In the genomic region with DNA sequence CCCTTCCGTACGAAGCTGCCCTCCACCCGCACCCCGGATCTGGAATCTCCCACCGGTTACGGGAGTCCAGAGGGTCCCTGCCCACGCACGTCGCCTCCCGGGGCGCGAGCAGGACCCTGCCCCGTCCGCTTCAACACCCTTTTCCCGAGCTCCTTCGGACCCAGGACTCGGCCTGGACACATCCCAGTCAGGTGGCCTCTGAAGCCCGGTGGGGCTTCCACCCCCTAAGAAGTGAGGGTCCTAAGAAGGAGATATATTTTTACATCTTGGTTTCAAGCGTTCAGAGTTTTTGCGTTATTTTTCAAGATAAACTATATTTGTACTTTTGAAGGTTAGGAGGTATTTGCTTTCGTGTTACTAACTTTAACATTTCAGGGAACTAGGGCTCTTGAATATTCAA, we compare ENCODE assay signal across 1 cellular context.
TF ChIP-seq lines count a peak whose summit lies in the region.

No MANE protein-coding gene starts in this region.

TF ChIP-seq in HEK293, 187 proteins besides CTCF, POLR2A, EP300 and RAD21 (continued from another document):
- TF ChIP-seq, protein P1, sequence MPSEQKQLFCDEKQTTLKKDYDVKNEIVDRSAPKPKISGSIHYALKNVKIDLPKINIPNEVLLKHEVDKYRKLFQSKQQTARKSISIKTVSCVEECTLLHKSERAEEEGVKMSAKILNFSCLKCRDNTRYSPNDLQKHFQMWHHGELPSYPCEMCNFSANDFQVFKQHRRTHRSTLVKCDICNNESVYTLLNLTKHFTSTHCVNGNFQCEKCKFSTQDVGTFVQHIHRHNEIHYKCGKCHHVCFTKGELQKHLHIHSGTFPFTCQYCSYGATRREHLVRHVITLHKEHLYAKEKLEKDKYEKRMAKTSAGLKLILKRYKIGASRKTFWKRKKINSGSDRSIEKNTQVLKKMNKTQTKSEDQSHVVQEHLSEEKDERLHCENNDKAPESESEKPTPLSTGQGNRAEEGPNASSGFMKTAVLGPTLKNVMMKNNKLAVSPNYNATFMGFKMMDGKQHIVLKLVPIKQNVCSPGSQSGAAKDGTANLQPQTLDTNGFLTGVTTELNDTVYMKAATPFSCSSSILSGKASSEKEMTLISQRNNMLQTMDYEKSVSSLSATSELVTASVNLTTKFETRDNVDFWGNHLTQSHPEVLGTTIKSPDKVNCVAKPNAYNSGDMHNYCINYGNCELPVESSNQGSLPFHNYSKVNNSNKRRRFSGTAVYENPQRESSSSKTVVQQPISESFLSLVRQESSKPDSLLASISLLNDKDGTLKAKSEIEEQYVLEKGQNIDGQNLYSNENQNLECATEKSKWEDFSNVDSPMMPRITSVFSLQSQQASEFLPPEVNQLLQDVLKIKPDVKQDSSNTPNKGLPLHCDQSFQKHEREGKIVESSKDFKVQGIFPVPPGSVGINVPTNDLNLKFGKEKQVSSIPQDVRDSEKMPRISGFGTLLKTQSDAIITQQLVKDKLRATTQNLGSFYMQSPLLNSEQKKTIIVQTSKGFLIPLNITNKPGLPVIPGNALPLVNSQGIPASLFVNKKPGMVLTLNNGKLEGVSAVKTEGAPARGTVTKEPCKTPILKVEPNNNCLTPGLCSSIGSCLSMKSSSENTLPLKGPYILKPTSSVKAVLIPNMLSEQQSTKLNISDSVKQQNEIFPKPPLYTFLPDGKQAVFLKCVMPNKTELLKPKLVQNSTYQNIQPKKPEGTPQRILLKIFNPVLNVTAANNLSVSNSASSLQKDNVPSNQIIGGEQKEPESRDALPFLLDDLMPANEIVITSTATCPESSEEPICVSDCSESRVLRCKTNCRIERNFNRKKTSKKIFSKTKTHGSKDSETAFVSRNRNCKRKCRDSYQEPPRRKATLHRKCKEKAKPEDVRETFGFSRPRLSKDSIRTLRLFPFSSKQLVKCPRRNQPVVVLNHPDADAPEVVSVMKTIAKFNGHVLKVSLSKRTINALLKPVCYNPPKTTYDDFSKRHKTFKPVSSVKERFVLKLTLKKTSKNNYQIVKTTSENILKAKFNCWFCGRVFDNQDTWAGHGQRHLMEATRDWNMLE (tag by site-specific recombination; conservative IDR thresholded peaks at IDR 0.05; ENCODE audit: low read depth), result no peak
